Comparison of ENCODE assay signal across 14 cellular contexts in the genomic region with DNA sequence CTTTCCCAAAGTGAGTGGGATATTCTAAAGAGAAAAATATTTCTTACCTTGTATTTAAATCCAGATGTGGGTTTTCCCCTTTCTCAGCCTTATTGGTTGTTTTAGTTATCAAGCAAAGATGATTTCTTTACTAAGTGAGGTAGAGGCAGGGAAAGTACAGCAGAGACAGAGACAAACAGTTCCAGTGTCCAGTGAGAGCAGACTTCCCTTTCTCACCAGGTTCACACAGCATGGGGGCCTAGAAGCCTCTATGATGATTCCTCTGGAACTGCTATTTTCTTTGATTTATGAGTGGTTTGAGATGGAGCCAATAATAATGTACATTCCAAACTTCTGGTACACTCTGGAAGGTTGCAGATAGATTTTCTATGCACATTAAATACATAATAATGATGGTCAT.
A peak's percentile ranks its signal among the peaks of the same experiment; 100 is the strongest.
DNase-seq lines count a peak whose midpoint lies in the region; ATAC-seq, FAIRE-seq and TF ChIP-seq lines count a peak whose summit lies in the region.
"Had no signal": no experiment of that assay in that cellular context is flagged by ENCODE, and none has a peak within 500 bp of the region (broad histone marks: within the 10 kb centered on the region; RNA-seq: fewer than 3 reads in every experiment).

No MANE protein-coding gene starts in this region.

- in situ Hi-C loops in GM12878 (cut with MboI) (no loop called here), HepG2 (cut with HindIII; ENCODE audit: extremely low pct_ligation_motif_present, low pct_unique_long_range_greater_than_20kb) (no loop called here)

- no peak overlapping the region for H3K4me3 ChIP-seq in GM12878
- no peak overlapping the region for H3K4me3 ChIP-seq in HepG2 (replicated peaks in 1 of 3; ENCODE audit: insufficient read depth in 1 of 3, low read depth in 2 of 3, low read length in 3 of 3)

- H2BK12ac ChIP-seq in H9 (ENCODE audit: insufficient read length, low read depth, low read length), result no peak overlapping the region

- no peaks in the 10 kb centered on the region for H3K36me3 ChIP-seq in GM12878 (ENCODE audit: control insufficient read depth in 2 of 2, insufficient read depth in 2 of 2, low read length in 1 of 2)
- no peaks in the 10 kb centered on the region for H3K36me3 ChIP-seq in HepG2 (replicated peaks in 1 of 2; ENCODE audit: control insufficient read depth in 1 of 2, insufficient read depth in 2 of 2, low read length in 2 of 2)

- SMC1A ChIA-PET in GM12878 (lab: Charles Lee; ENCODE audit: uncharacterized antibody, unreplicated experiment), result interaction anchor here (0.5 to 1.4 kb wide), 6 partner anchors 9 to 135 kb away, joined by 3 to 7 read pairs (median 4); no protein-coding TSS in a partner anchor

- H3K9ac ChIP-seq in GM12878 (ENCODE audit: control insufficient read depth, insufficient read depth, low read length) (no peak overlapping the region), H9 (ENCODE audit: extremely low read depth, insufficient read length, low read length) (no peak overlapping the region), HepG2 (ENCODE audit: insufficient read depth, low read depth, low read length) (no peak overlapping the region)

- TF ChIP-seq POLR2A in GM12878 (IDR thresholded peaks at IDR 0.05; ENCODE audit: low read depth, low read length), result no peak
- no peak for TF ChIP-seq POLR2A in HepG2 (IDR thresholded peaks at IDR 0.05; ENCODE audit: insufficient read depth in 1 of 2, low read depth in 2 of 2, low read length in 2 of 2)

- no peak overlapping the region for H2AFZ ChIP-seq in GM12878 (ENCODE audit: control insufficient read depth, low read depth, low read length)
- H2AFZ ChIP-seq in H9 (ENCODE audit: low read length), result no peak overlapping the region
- no peak overlapping the region for H2AFZ ChIP-seq in HepG2 (ENCODE audit: low read length)

- H3K4ac ChIP-seq in H9 (ENCODE audit: low read depth, low read length), result no peak overlapping the region

- H4K91ac ChIP-seq in H9 (ENCODE audit: insufficient read length, low read depth, low read length), result no peak overlapping the region

- no peak overlapping the region for H3K4me2 ChIP-seq in GM12878 (ENCODE audit: control insufficient read depth, insufficient read depth)
- no peak overlapping the region for H3K4me2 ChIP-seq in H9 (ENCODE audit: insufficient read depth, insufficient read length, low read length)
- H3K4me2 ChIP-seq in HepG2 (ENCODE audit: low read depth, low read length), result no peak overlapping the region

- H3K27me3 ChIP-seq in GM12878 (replicated peaks in 1 of 2; ENCODE audit: control insufficient read depth in 2 of 2, insufficient read depth in 2 of 2, low read length in 1 of 2) (no peaks in the 10 kb centered on the region), H9 (ENCODE audit: insufficient read depth, low read length) (no peaks in the 10 kb centered on the region; the same call in 1 of the 2 replicates), HepG2 (ENCODE audit: control insufficient read depth in 1 of 2, insufficient read depth in 2 of 2, low read length in 2 of 2) (no peaks in the 10 kb centered on the region)

- no peak overlapping the region for H3K27ac ChIP-seq in GM12878 (ENCODE audit: control insufficient read depth, insufficient read depth)
- no peak overlapping the region for H3K27ac ChIP-seq in H9 (ENCODE audit: insufficient read length, low read depth, low read length)
- no peak overlapping the region for H3K27ac ChIP-seq in HepG2 (ENCODE audit: extremely low read length, insufficient read depth, low read length)

- no peaks in the 10 kb centered on the region for H3K9me3 ChIP-seq in GM12878 (replicated peaks; ENCODE audit: control insufficient read depth, insufficient read depth, low read length)
- H3K9me3 ChIP-seq in H9 (ENCODE audit: control insufficient read depth, low read depth, low read length), result no peaks in the 10 kb centered on the region
- H3K9me3 ChIP-seq in HepG2 (ENCODE audit: low read length), result no peaks in the 10 kb centered on the region

- H3K27me3 Mint-ChIP-seq in nephron (ENCODE audit: low read depth) (no peaks in the 10 kb centered on the region), H9 (ENCODE audit: low read depth) (peaks cover 2% of the 10 kb centered on the region; the same call in 1 of the 2 replicates)

- peak; percentile 18 for ATAC-seq in HG02610 (IDR thresholded peaks at IDR 0.05; ENCODE audit: unreplicated experiment)
- ATAC-seq in GM12878, result no peak
- ATAC-seq in left cardiac atrium, result no peak
- ATAC-seq in HepG2, result no peak
- ATAC-seq: PC-3 had no signal

- no peak overlapping the region for H3T11ph ChIP-seq in H9 (ENCODE audit: low read length)

- POLR2A ChIA-PET in GM12878 (lab: Charles Lee), result interaction anchor here (0.5 to 15.9 kb wide), 5 partner anchors 9 to 483 kb away, joined by 3 to 304 read pairs (median 3); no protein-coding TSS in a partner anchor
- POLR2A ChIA-PET in HepG2 (lab: Yijun Ruan, JAX), result no interaction called here

- H3K56ac ChIP-seq in H9 (ENCODE audit: insufficient read length, low read depth, low read length), result no peak overlapping the region

- no peak overlapping the region for H2BK120ac ChIP-seq in H9 (ENCODE audit: low read depth, low read length, poor library complexity, severe bottlenecking)

- TF ChIP-seq RAD21 in GM12878 (IDR thresholded peaks at IDR 0.05; ENCODE audit: insufficient read depth, low read depth, low read length) (no peak), HepG2 (CRISPR knock-in tag; IDR thresholded peaks at IDR 0.05) (no peak)

- H3K79me2 ChIP-seq in GM12878 (ENCODE audit: control insufficient read depth, insufficient read depth, low read length) (peaks cover 8% of the 10 kb centered on the region), H9 (ENCODE audit: insufficient read depth, low read length) (no peaks in the 10 kb centered on the region), HepG2 (ENCODE audit: insufficient read depth, low read length) (no peaks in the 10 kb centered on the region)

- DNase-seq in Daoy (ENCODE audit: low read depth) (peak; percentile 35), GM12878 (ENCODE audit: low read depth, low spot score) (no peak), NCI-H345 (lab: John Stamatoyannopoulos, UW) (no peak), H9 (no peak), left cardiac atrium (no peak), HepG2 (ENCODE audit: low spot score) (no peak)
- DNase-seq: C1 segment of cervical spinal cord, DND-41, HCEC 1CT, NCI-H187 treated with DMSO at 0.1 percent for 48 hours, NCI-H774, PC-3 had no signal

- H2BK5ac ChIP-seq in H9 (ENCODE audit: insufficient read length, low read length), result no peak overlapping the region

- no peaks in the 10 kb centered on the region for H3K79me1 ChIP-seq in H9 (ENCODE audit: insufficient read depth, low read depth, low read length, poor library complexity, severe bottlenecking)

- RAD21 ChIA-PET in GM12878 (lab: Charles Lee; ENCODE audit: unreplicated experiment), result interaction anchor here (1.3 to 12.8 kb wide), 4 partner anchors 10 to 236 kb away, joined by 5 to 395 read pairs (median 6); no protein-coding TSS in a partner anchor

- H3K23me2 ChIP-seq in H9 (ENCODE audit: insufficient read length, low read depth, low read length, poor library complexity, severe bottlenecking), result no peaks in the 10 kb centered on the region

- no peak overlapping the region for H2AK5ac ChIP-seq in H9 (ENCODE audit: insufficient read length, low read length)

- H4K20me1 ChIP-seq in GM12878 (ENCODE audit: control insufficient read depth, insufficient read depth), result no peaks in the 10 kb centered on the region
- no peaks in the 10 kb centered on the region for H4K20me1 ChIP-seq in H9 (ENCODE audit: control insufficient read depth, insufficient read depth, insufficient read length)
- H4K20me1 ChIP-seq in HepG2 (ENCODE audit: insufficient read depth, low read length), result no peaks in the 10 kb centered on the region

- no peak overlapping the region for H4K5ac ChIP-seq in H9 (ENCODE audit: insufficient read length, low read depth, low read length)

- H3K27ac Mint-ChIP-seq in nephron (peak overlapping the region; percentile 4 to 22 (median 13)), H9 (no peak overlapping the region)

- H2BK20ac ChIP-seq in H9 (ENCODE audit: low read depth, low read length, poor library complexity, severe bottlenecking), result no peak overlapping the region

- H3K9me3 Mint-ChIP-seq in nephron (no peaks in the 10 kb centered on the region), H9 (no peaks in the 10 kb centered on the region)

- no peaks in the 10 kb centered on the region for H3K36me3 Mint-ChIP-seq in nephron (ENCODE audit: low read depth)
- H3K36me3 Mint-ChIP-seq in H9 (ENCODE audit: insufficient read depth in 1 of 3, low read depth in 3 of 3), result no peaks in the 10 kb centered on the region

- no peak for TF ChIP-seq CTCF in GM12878 (IDR thresholded peaks at IDR 0.05 in 2 of 3, conservative IDR thresholded peaks at IDR 0.05 in 1 of 3; ENCODE audit: control insufficient read depth in 2 of 3, extremely low read depth in 1 of 3, insufficient read depth in 1 of 3, low read depth in 3 of 3, low read length in 3 of 3)
- TF ChIP-seq CTCF in nephron (IDR thresholded peaks at IDR 0.05; ENCODE audit: unreplicated experiment in 3 of 3), result no peak
- TF ChIP-seq CTCF in H9 (conservative IDR thresholded peaks at IDR 0.05), result no peak
- no peak for TF ChIP-seq CTCF in HepG2 (CRISPR knock-in tag; IDR thresholded peaks at IDR 0.05)

- H3K14ac ChIP-seq in H9 (ENCODE audit: insufficient read depth, low read length), result no peak overlapping the region

- no peak overlapping the region for H2BK15ac ChIP-seq in H9 (ENCODE audit: low read depth, low read length)

- no peak overlapping the region for H3K4me3 Mint-ChIP-seq in nephron
- no peak overlapping the region for H3K4me3 Mint-ChIP-seq in H9

- no peak overlapping the region for H3K23ac ChIP-seq in H9 (ENCODE audit: insufficient read length, low read depth, low read length)

- TF ChIP-seq EP300 in GM12878 (IDR thresholded peaks at IDR 0.05; ENCODE audit: borderline replicate concordance in 1 of 2, control insufficient read depth in 1 of 2, low read depth in 2 of 2, low read length in 2 of 2) (no peak), HepG2 (IDR thresholded peaks at IDR 0.05; ENCODE audit: low read depth in 2 of 2, low read length in 2 of 2) (no peak), HepG2 (CRISPR knock-in tag; IDR thresholded peaks at IDR 0.05; ENCODE audit: borderline replicate concordance) (no peak)

- no peak overlapping the region for H3K18ac ChIP-seq in H9 (ENCODE audit: insufficient read length, low read depth, low read length)

- H3K4me1 ChIP-seq in GM12878 (ENCODE audit: control insufficient read depth, insufficient read depth, low read length), result peaks cover 50% of the 10 kb centered on the region
- no peaks in the 10 kb centered on the region for H3K4me1 ChIP-seq in H9 (ENCODE audit: insufficient read depth, low read length)
- peaks cover 8% of the 10 kb centered on the region for H3K4me1 ChIP-seq in HepG2 (ENCODE audit: insufficient read depth, low read length)

- FAIRE-seq in GM12878 (lab: Jason Lieb, UNC) (no peak), HepG2 (lab: Jason Lieb, UNC) (no peak)

- intact Hi-C loops in GM12878 (cut with micrococcal nuclease; ENCODE audit: unreplicated experiment) (no loop called here), left cardiac atrium (cut with DNase I) (loop anchor here in 1 of 2 donors (10.0 kb wide), 1 partner anchor 232 kb away; a partner anchor contains a TSS), HepG2 (cut with micrococcal nuclease; ENCODE audit: unreplicated experiment) (no loop called here)

- BruUV-seq in GM12878 (replicated peaks; lab: Mats Ljungman, UMichigan) (no TSS peak), HepG2 (replicated peaks; lab: Mats Ljungman, UMichigan) (no TSS peak)

- CTCF ChIA-PET in GM12878 (lab: Yijun Ruan, JAX) (interaction anchor here (1.0 to 15.8 kb wide), 2 partner anchors 22 to 316 kb away, joined by 4 to 146 read pairs; no protein-coding TSS in a partner anchor), HepG2 (lab: Yijun Ruan, JAX; ENCODE audit: low intra/inter-chr PET ratio, low total read pairs) (no interaction called here)

- peaks cover 10% of the 10 kb centered on the region for H3K4me1 Mint-ChIP-seq in nephron
- peaks cover 12 to 15% of the 10 kb centered on the region in 2 experiments for H3K4me1 Mint-ChIP-seq in H9

- no peak overlapping the region for H4K8ac ChIP-seq in H9 (replicated peaks; ENCODE audit: insufficient read length, low read depth, low read length)

Comparison
In these comparisons a context has a peak if more than half of its experiments do, and no peak if none do; other contexts are left out.
1. H3K27ac Mint-ChIP-seq: peak in nephron (3 of 3); none in H9 (0 of 3).